ENCODE assay signal across 15 cellular contexts in genomic region chr9:2043881-2044462, GRCh38. TPM values are rescaled to one million over a fixed set of nuclear protein-coding genes. Genes with fewer than 3 reads are reported as not detected.
DNase-seq lines count a peak whose midpoint lies in the region; ATAC-seq, FAIRE-seq and TF ChIP-seq lines count a peak whose summit lies in the region.
"Had no signal": no experiment of that assay in that cellular context is flagged by ENCODE, and none has a peak within 500 bp of the region (broad histone marks: within the 10 kb centered on the region; RNA-seq: fewer than 3 reads in every experiment).

No MANE protein-coding gene starts in this region.

- intact Hi-C loops in activated CD4-positive, alpha-beta T cell treated with anti-CD3 and anti-CD28 coated beads, Interleukin-2, amount 10 ng/mL, durations not matched to agents 24 days and 14 days (cut with micrococcal nuclease), result no loop called here

- peaks cover 32% of the 10 kb centered on the region for H3K4me1 Mint-ChIP-seq in activated CD4-positive, alpha-beta T cell treated with anti-CD3 and anti-CD28 coated beads, Interleukin-2, amount 10 ng/mL, durations not matched to agents 24 days and 14 days

- no peak for TF ChIP-seq POLR2A in GM12891 (IDR thresholded peaks at IDR 0.05; ENCODE audit: low read depth, low read length)

- no peaks in the 10 kb centered on the region for H3K9me3 Mint-ChIP-seq in activated CD4-positive, alpha-beta T cell treated with anti-CD3 and anti-CD28 coated beads, Interleukin-2, amount 10 ng/mL, durations not matched to agents 24 days and 14 days
- H3K9me3 Mint-ChIP-seq: activated CD4-positive, alpha-beta memory T cell treated with anti-CD3 and anti-CD28 coated beads, Interleukin-2, amount 10 ng/mL, durations not matched to agents 7 days and 5 days had no signal

- peaks cover 60% of the 10 kb centered on the region for H3K36me3 Mint-ChIP-seq in activated CD4-positive, alpha-beta T cell treated with anti-CD3 and anti-CD28 coated beads, Interleukin-2, amount 10 ng/mL, durations not matched to agents 24 days and 14 days (ENCODE audit: low read depth)

- H3K27me3 Mint-ChIP-seq in activated CD4-positive, alpha-beta T cell treated with anti-CD3 and anti-CD28 coated beads, Interleukin-2, amount 10 ng/mL, durations not matched to agents 24 days and 14 days, result no peaks in the 10 kb centered on the region
- H3K27me3 Mint-ChIP-seq: activated CD4-positive, alpha-beta memory T cell treated with anti-CD3 and anti-CD28 coated beads, Interleukin-2, amount 10 ng/mL, durations not matched to agents 7 days and 5 days had no signal

- DNase-seq in GM12891 (ENCODE audit: insufficient read length, low spot score), result no peak
- DNase-seq in islet precursor cell, result peak; percentile 84
- no peak for DNase-seq in NCI-H1436 treated with DMSO at 0.1 percent for 48 hours (lab: John Stamatoyannopoulos, UW)
- DNase-seq in activated CD4-positive, CD25-positive, alpha-beta regulatory T cell treated with anti-CD3 and anti-CD28 coated beads, Interleukin-2, amount 50 U/mL, for 72 hours, result no peak
- no peak for DNase-seq in activated CD4-positive, alpha-beta T cell treated with anti-CD3 and anti-CD28 coated beads, Interleukin-2, amount 10 ng/mL, durations not matched to agents 24 days and 14 days
- no peak for DNase-seq in NCI-H2081 (lab: John Stamatoyannopoulos, UW)
- DNase-seq: activated CD4-positive, alpha-beta memory T cell treated with anti-CD3 and anti-CD28 coated beads, Interleukin-2, amount 10 ng/mL, durations not matched to agents 7 days and 5 days; anterior cingulate cortex; effector CD4-positive, alpha-beta T cell; hippocampal formation; NCI-H1092 treated with DMSO at 0.1 percent for 48 hours; NCI-H82; stimulated activated CD4-positive, alpha-beta T cell treated with anti-CD3 and anti-CD28 coated beads, Interleukin-4, amount 100 ng/mL, for 4 hours had no signal

- H3K4me3 Mint-ChIP-seq in activated CD4-positive, alpha-beta T cell treated with anti-CD3 and anti-CD28 coated beads, Interleukin-2, amount 10 ng/mL, durations not matched to agents 24 days and 14 days, result no peak overlapping the region
- H3K4me3 Mint-ChIP-seq: activated CD4-positive, alpha-beta memory T cell treated with anti-CD3 and anti-CD28 coated beads, Interleukin-2, amount 10 ng/mL, durations not matched to agents 7 days and 5 days had no signal

- no peak overlapping the region for H3K27ac Mint-ChIP-seq in activated CD4-positive, alpha-beta T cell treated with anti-CD3 and anti-CD28 coated beads, Interleukin-2, amount 10 ng/mL, durations not matched to agents 24 days and 14 days
- H3K27ac Mint-ChIP-seq: activated CD4-positive, alpha-beta memory T cell treated with anti-CD3 and anti-CD28 coated beads, Interleukin-2, amount 10 ng/mL, durations not matched to agents 7 days and 5 days had no signal

- peak; percentile 56 for ATAC-seq in GM21390 (IDR thresholded peaks at IDR 0.05; ENCODE audit: unreplicated experiment)
- peak; percentile 59 for ATAC-seq in HG03442 (IDR thresholded peaks at IDR 0.05; ENCODE audit: unreplicated experiment)

- FAIRE-seq in GM12891 (lab: Jason Lieb, UNC), result peak; percentile 93

TF ChIP-seq in GM12891, 5 proteins besides CTCF, POLR2A, EP300 and RAD21:
- TF ChIP-seq POLR2AphosphoS5 (IDR thresholded peaks at IDR 0.05; ENCODE audit: low read depth, low read length), result peak; percentile 39
- TF ChIP-seq PAX5 (IDR thresholded peaks at IDR 0.05; ENCODE audit: insufficient read depth, low read length, severe bottlenecking), result no peak
- TF ChIP-seq SPI1 (IDR thresholded peaks at IDR 0.05; ENCODE audit: low read depth, low read length), result peak; percentile 48

RNA-seq across cellular contexts. Expression of gene SMARCA2, which starts 28.8 kb away (rescaled TPM):
- 219 TPM for polyA plus RNA-seq in GM12891 (2012; ENCODE audit: low read depth, missing spikeins)
- total RNA-seq in activated CD4-positive, alpha-beta T cell treated with anti-CD3 and anti-CD28 coated beads, Interleukin-2, amount 10 ng/mL, durations not matched to agents 24 days and 14 days, result 91.4 and 100.0 TPM in 2 replicates
